Comparison of ENCODE assay signal across 1 cellular context in genomic region chr10:30637881-30638467, GRCh38.
TF ChIP-seq lines count a peak whose summit lies in the region.

No MANE protein-coding gene starts in this region.

TF ChIP-seq in IMR-90, 13 proteins besides CTCF, POLR2A, EP300 and RAD21 (continued from another document):
- TF ChIP-seq CHD1 (IDR thresholded peaks at IDR 0.05; ENCODE audit: low read depth, low read length) (no peak), MAFK (IDR thresholded peaks at IDR 0.05; ENCODE audit: low read depth, low read length) (no peak), CEBPB (IDR thresholded peaks at IDR 0.05; ENCODE audit: low read depth, low read length) (peak; percentile 69), RCOR1 (IDR thresholded peaks at IDR 0.05; ENCODE audit: insufficient replicate concordance, low read length) (no peak), FOS (IDR thresholded peaks at IDR 0.05; ENCODE audit: low read depth, low read length) (peak; percentile 94), MXI1 (IDR thresholded peaks at IDR 0.05; ENCODE audit: borderline replicate concordance, low read depth, low read length) (no peak), SMC3 (IDR thresholded peaks at IDR 0.05; ENCODE audit: low read depth, low read length) (no peak), NFE2L2 (IDR thresholded peaks at IDR 0.05; ENCODE audit: low read depth, low read length) (no peak), ELK1 (IDR thresholded peaks at IDR 0.05; ENCODE audit: borderline replicate concordance, low read depth, low read length) (no peak), BHLHE40 (IDR thresholded peaks at IDR 0.05; ENCODE audit: low read depth, low read length) (peak; percentile 16; the same call in 1 of the 2 replicates), MAZ (IDR thresholded peaks at IDR 0.05; ENCODE audit: borderline replicate concordance, low read depth, low read length) (no peak)
